In genomic region chr1:32071758-32072621, GRCh38 we compare ENCODE assay signal across 8 cellular contexts. TPM values are rescaled to one million over a fixed set of nuclear protein-coding genes. Genes with fewer than 3 reads are reported as not detected.
DNase-seq lines count a peak whose midpoint lies in the region; ATAC-seq and TF ChIP-seq lines count a peak whose summit lies in the region.

No MANE protein-coding gene starts in this region.

- H3K36me3 ChIP-seq in A673 (ENCODE audit: insufficient read depth, low read length, poor library complexity, severe bottlenecking) (peaks cover 11% of the 10 kb centered on the region), SJCRH30 (no peaks in the 10 kb centered on the region; the same call in 1 of the 2 replicates), osteoblast (ENCODE audit: insufficient read depth, low read length) (peaks cover 11% of the 10 kb centered on the region)

- BruUV-seq in A673 (replicated peaks; lab: Mats Ljungman, UMichigan) = TSS peak; percentile 93

- intact Hi-C loops in A673 (cut with micrococcal nuclease; ENCODE audit: unreplicated experiment) = loop anchor here (2.0 kb wide), 1 partner anchor 35 kb away; no protein-coding TSS in a partner anchor

- H3K27me3 ChIP-seq in A673 (replicated peaks; ENCODE audit: insufficient read depth, low read depth, low read length, poor library complexity) (no peaks in the 10 kb centered on the region), SJCRH30 (no peaks in the 10 kb centered on the region), osteoblast (ENCODE audit: insufficient read depth, low read length) (no peaks in the 10 kb centered on the region)

- H3K4me1 ChIP-seq in A673 (ENCODE audit: insufficient read depth, low read length, poor library complexity, severe bottlenecking) = peaks cover 27% of the 10 kb centered on the region
- peaks cover 6% of the 10 kb centered on the region; the same call in 1 of the 2 replicates for H3K4me1 ChIP-seq in SJCRH30
- H3K4me1 ChIP-seq in osteoblast (ENCODE audit: insufficient read depth, low read length) = peaks cover 33% of the 10 kb centered on the region

- peak overlapping the region; percentile 83 for H3K4me2 ChIP-seq in osteoblast (ENCODE audit: insufficient read depth, low read length)

- no peak for ATAC-seq in HG03432 (IDR thresholded peaks at IDR 0.05; ENCODE audit: unreplicated experiment)

- H3K27ac ChIP-seq in A673 (ENCODE audit: low read depth, low read length, poor library complexity, severe bottlenecking) = peak overlapping the region; percentile 87
- peak overlapping the region; percentile 89 for H3K27ac ChIP-seq in SJCRH30
- peak overlapping the region; percentile 81 for H3K27ac ChIP-seq in epithelial cell of prostate
- peak overlapping the region; percentile 76 for H3K27ac ChIP-seq in osteoblast (ENCODE audit: low read depth, low read length)

- TF ChIP-seq CTCF in A673 (conservative IDR thresholded peaks at IDR 0.05; ENCODE audit: low read depth, low read length) = no peak
- TF ChIP-seq CTCF in GM12864 (IDR thresholded peaks at IDR 0.05; ENCODE audit: low read depth, low read length, missing control alignments) = no peak
- no peak for TF ChIP-seq CTCF in osteoblast (IDR thresholded peaks at IDR 0.05; ENCODE audit: extremely low read depth, low read depth, low read length)

- POLR2A ChIA-PET in A673 (lab: Charles Lee; ENCODE audit: low non-redundant PET) = interaction anchor here (0.5 to 1.0 kb wide), 4 partner anchors 9 to 426 kb away, joined by 3 to 4 read pairs (median 4); no protein-coding TSS in a partner anchor

- peak overlapping the region; percentile 47 for H2AFZ ChIP-seq in osteoblast (ENCODE audit: low read length)

- TF ChIP-seq POLR2A in erythroblast (IDR thresholded peaks at IDR 0.05; ENCODE audit: low read length) = no peak

- H3K9me3 ChIP-seq in A673 (ENCODE audit: low read depth, low read length, poor library complexity, severe bottlenecking) (no peaks in the 10 kb centered on the region), SJCRH30 (replicated peaks) (no peaks in the 10 kb centered on the region), osteoblast (ENCODE audit: low read depth, low read length) (no peaks in the 10 kb centered on the region)

- H4K20me1 ChIP-seq in osteoblast (ENCODE audit: insufficient read depth, low read length) = peaks cover 6% of the 10 kb centered on the region

- H3K4me3 ChIP-seq in A673 (ENCODE audit: low read depth, low read length, poor library complexity, severe bottlenecking) (peak overlapping the region; percentile 67), GM12864 (ENCODE audit: low read depth, low read length) (peak overlapping the region; percentile 75), SJCRH30 (peak overlapping the region; percentile 96), osteoblast (ENCODE audit: insufficient read depth, low read length) (peak overlapping the region; percentile 96)

- DNase-seq in A673 (ENCODE audit: low spot score) (no peak), GM12864 (ENCODE audit: low read depth) (no peak), SJCRH30 (peak in 1 of 2 experiments; percentile 35), epithelial cell of prostate (ENCODE audit: low read depth, low spot score) (no peak), osteoblast (ENCODE audit: insufficient read length, low spot score, missing footprints) (peak; percentile 84), erythroblast (lab: John Stamatoyannopoulos, UW) (no peak)
- DNase-seq in central memory CD4-positive, alpha-beta T cell = no peak

- H3K79me2 ChIP-seq in osteoblast (ENCODE audit: insufficient read depth, low read length) = peaks cover 27% of the 10 kb centered on the region

- CTCF ChIA-PET in A673 (lab: Charles Lee) = interaction anchor here (1.0 kb wide), 1 partner anchor 11 kb away, joined by 10 read pairs; no protein-coding TSS in a partner anchor

RNA-seq across cellular contexts. Expression of gene TMEM39B, which starts 0.7 kb away (rescaled TPM):
- total RNA-seq in A673 (2021) (30.4 and 32.4 TPM in 2 replicates), osteoblast (4.7 and 5.6 TPM in 2 replicates)
- total RNA-seq in SJCRH30 (2014; rRNA removed; shearing (Covaris generic)) = 11.1 and 11.6 TPM in 2 replicates

RNA-seq across cellular contexts. Expression of gene KPNA6, which starts 35.9 kb away (rescaled TPM):
- total RNA-seq in A673 (2021) = 96.8 and 97.4 TPM in 2 replicates
- 55.1 and 56.4 TPM in 2 replicates for total RNA-seq in SJCRH30 (2014; rRNA removed; shearing (Covaris generic))
- 64.8 and 65.5 TPM in 2 replicates for total RNA-seq in osteoblast

RNA-seq across cellular contexts. Expression of gene KHDRBS1, which starts 58.3 kb away (rescaled TPM):
- total RNA-seq in A673 (2021) = 226 and 236 TPM in 2 replicates
- total RNA-seq in SJCRH30 (2014; rRNA removed; shearing (Covaris generic)) = 128 and 138 TPM in 2 replicates
- total RNA-seq in osteoblast = 52.8 and 53.9 TPM in 2 replicates
